In the genomic region with DNA sequence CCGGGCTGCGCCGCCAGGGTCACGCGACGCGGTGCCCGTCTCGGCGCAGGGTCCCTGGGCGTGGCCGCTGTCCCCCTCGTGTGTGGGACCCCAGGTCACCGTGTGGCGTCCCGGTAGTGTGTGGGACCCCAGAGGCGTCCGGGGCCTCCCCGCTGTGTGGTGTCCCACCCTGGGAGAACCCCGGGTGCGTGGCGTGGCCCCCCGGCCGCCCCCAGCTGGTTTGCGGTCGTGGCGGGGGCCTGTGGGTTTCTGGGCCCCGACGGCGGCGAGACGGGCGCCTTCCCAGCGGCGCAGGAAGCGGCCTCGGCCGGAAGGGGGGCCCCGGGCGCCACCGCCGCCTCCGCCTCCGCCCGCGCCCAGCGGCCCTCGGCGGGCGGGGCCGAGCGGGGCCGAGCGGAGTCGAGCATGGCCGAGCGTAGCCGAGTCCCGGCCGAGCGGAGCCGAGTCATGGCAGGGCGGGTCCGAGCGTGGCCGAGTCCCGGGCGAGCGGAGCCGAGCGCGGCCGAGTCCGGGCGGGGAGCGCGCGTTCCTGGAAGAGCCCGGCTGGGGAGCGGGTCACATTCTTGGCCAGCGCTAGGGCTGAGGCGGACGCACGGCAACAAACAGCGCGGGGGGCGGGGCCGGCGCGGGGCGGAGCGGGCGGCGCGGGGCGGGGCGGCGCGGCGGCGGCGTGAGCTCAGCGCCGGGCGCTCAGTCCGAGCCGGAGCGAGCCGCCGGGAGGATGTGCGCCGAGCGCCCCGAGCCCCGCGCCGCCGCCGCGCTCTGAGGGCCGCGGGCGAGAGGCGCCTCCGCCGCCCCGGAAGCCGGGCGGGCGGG, we compare ENCODE assay signal across 8 cellular contexts. TPM values are rescaled to one million over a fixed set of nuclear protein-coding genes. Genes with fewer than 3 reads are reported as not detected.
A peak's percentile ranks its signal among the peaks of the same experiment; 100 is the strongest.
DNase-seq lines count a peak whose midpoint lies in the region; ATAC-seq, FAIRE-seq and TF ChIP-seq lines count a peak whose summit lies in the region.

No MANE protein-coding gene starts in this region.

- H3K79me2 ChIP-seq in astrocyte (ENCODE audit: insufficient read depth, low read length) = peaks cover 40% of the 10 kb centered on the region

- H3K36me3 ChIP-seq in astrocyte (ENCODE audit: insufficient read depth, low read length) (no peaks in the 10 kb centered on the region), rectal smooth muscle tissue (ENCODE audit: control insufficient read depth, insufficient read depth, low read length) (no peaks in the 10 kb centered on the region), vagina (no peaks in the 10 kb centered on the region)

- intact Hi-C loops in vagina (cut with DNase I) = loop anchor here (1.0 to 2.0 kb wide), 2 partner anchors 15 to 91 kb away; no protein-coding TSS in a partner anchor

- H3K9ac ChIP-seq in astrocyte (ENCODE audit: low read length) = peak overlapping the region; percentile 95
- H3K9ac ChIP-seq in rectal smooth muscle tissue (ENCODE audit: low read length) = peak overlapping the region; percentile 97

- H2AFZ ChIP-seq in astrocyte (ENCODE audit: low read depth, low read length) = peak overlapping the region; percentile 91

- peak overlapping the region; percentile 94 for H3K4me2 ChIP-seq in astrocyte (ENCODE audit: low read length)

- H3K4me1 Mint-ChIP-seq in astrocyte (ENCODE audit: low read depth, unreplicated experiment) = peaks cover 18% of the 10 kb centered on the region

- H3K4me3 ChIP-seq in astrocyte (ENCODE audit: insufficient read depth, low read depth, low read length) (peak overlapping the region; percentile 64), rectal smooth muscle tissue (ENCODE audit: low read length) (peak overlapping the region; percentile 88), vagina (peak overlapping the region; percentile 73 to 95)

- H3K9me3 ChIP-seq in astrocyte (ENCODE audit: insufficient read depth, low read depth, low read length) (no peaks in the 10 kb centered on the region), vagina (no peaks in the 10 kb centered on the region)

- DNase-seq in NCI-H187 treated with DMSO at 0.1 percent for 48 hours (lab: John Stamatoyannopoulos, UW) (peak; percentile 77), T-helper 22 cell (ENCODE audit: low read depth) (peak; percentile 82), astrocyte (ENCODE audit: low read depth) (peak; percentile 83), hepatic stellate cell (ENCODE audit: low spot score) (peak; percentile 98), vagina (ENCODE audit: extremely low spot score in 2 of 2) (peak in 1 of 2 donors; percentile 94)

- TF ChIP-seq CTCF in astrocyte (IDR thresholded peaks at IDR 0.05; ENCODE audit: insufficient read depth, low read depth, low read length) (no peak), vagina (IDR thresholded peaks at IDR 0.05) (no peak)

- H3K27ac ChIP-seq in astrocyte (ENCODE audit: low read depth, low read length) (peak overlapping the region; percentile 93), rectal smooth muscle tissue (ENCODE audit: low read depth, low read length) (peak overlapping the region; percentile 99), vagina (peak overlapping the region; percentile 98)

- ATAC-seq in GM18508 (IDR thresholded peaks at IDR 0.05; ENCODE audit: insufficient read depth, unreplicated experiment) (peak; percentile 51), HG02970 (IDR thresholded peaks at IDR 0.05; ENCODE audit: low FRiP score, unreplicated experiment) (peak; percentile 88)

- no peaks in the 10 kb centered on the region for H3K27me3 Mint-ChIP-seq in astrocyte (ENCODE audit: low read depth, unreplicated experiment)

- peaks cover 24% of the 10 kb centered on the region for H3K4me1 ChIP-seq in astrocyte (ENCODE audit: insufficient read depth, low read length)
- peaks cover 5% of the 10 kb centered on the region for H3K4me1 ChIP-seq in rectal smooth muscle tissue (ENCODE audit: control insufficient read depth, insufficient read depth, low read length)
- peaks cover 40% of the 10 kb centered on the region for H3K4me1 ChIP-seq in vagina

- no peak overlapping the region for H3K27ac Mint-ChIP-seq in astrocyte (ENCODE audit: unreplicated experiment)

- H4K20me1 ChIP-seq in astrocyte (ENCODE audit: insufficient read depth, low read length) = peaks cover 38% of the 10 kb centered on the region

- peak in 1 of 2 donors; percentile 88 for TF ChIP-seq POLR2A in vagina (IDR thresholded peaks at IDR 0.05)

- no peaks in the 10 kb centered on the region for H3K9me3 Mint-ChIP-seq in astrocyte (ENCODE audit: unreplicated experiment)

- H3K4me3 Mint-ChIP-seq in astrocyte (ENCODE audit: unreplicated experiment) = no peak overlapping the region

- FAIRE-seq in astrocyte (lab: Jason Lieb, UNC) = no peak

- no peaks in the 10 kb centered on the region for H3K27me3 ChIP-seq in astrocyte (ENCODE audit: insufficient read depth, low read length)
- no peaks in the 10 kb centered on the region for H3K27me3 ChIP-seq in rectal smooth muscle tissue (ENCODE audit: control insufficient read depth, insufficient read depth, low read length)
- no peaks in the 10 kb centered on the region for H3K27me3 ChIP-seq in vagina

- peaks cover 6% of the 10 kb centered on the region for H3K36me3 Mint-ChIP-seq in astrocyte (ENCODE audit: low read depth, unreplicated experiment)

RNA-seq across cellular contexts. Expression of a gene that starts 0.6 kb away (rescaled TPM):
- total RNA-seq in astrocyte (63.4 and 66.2 TPM in 2 replicates), vagina (53.8 TPM)

RNA-seq across cellular contexts. Expression of a gene that starts 33.0 kb away (rescaled TPM):
- total RNA-seq in astrocyte (114 and 124 TPM in 2 replicates), vagina (92.3 TPM)
